In genomic region chr10:119166111-119166500, GRCh38 we compare ENCODE assay signal across 8 cellular contexts. TPM values are rescaled to one million over a fixed set of nuclear protein-coding genes. Genes with fewer than 3 reads are reported as not detected.
DNase-seq lines count a peak whose midpoint lies in the region; ATAC-seq, FAIRE-seq and TF ChIP-seq lines count a peak whose summit lies in the region.

No MANE protein-coding gene starts in this region.

- H3K9me3 Mint-ChIP-seq in activated T-helper 17 cell treated with anti-CD3 and anti-CD28 coated beads, Interleukin-2, amount 50 U/mL, for 72 hours = no peaks in the 10 kb centered on the region

- ATAC-seq in activated T-helper 17 cell treated with anti-CD3 and anti-CD28 coated beads, Interleukin-2, amount 50 U/mL, for 72 hours (replicated peaks) = no peak
- no peak for ATAC-seq in thoracic aorta (ENCODE audit: insufficient number of reproducible peaks, low FRiP score, low read depth)

- H3K27me3 ChIP-seq in H7 (ENCODE audit: control insufficient read depth, insufficient read depth, low read length) (no peaks in the 10 kb centered on the region), thoracic aorta (replicated peaks; ENCODE audit: insufficient read depth) (no peaks in the 10 kb centered on the region)

- H3K4me3 ChIP-seq in H7 (ENCODE audit: insufficient read depth, low read depth, low read length) (peak overlapping the region; percentile 78), kidney (ENCODE audit: low read length in 2 of 2) (peak overlapping the region; percentile 82 to 87), thoracic aorta (peak overlapping the region; percentile 80)

- no peak for FAIRE-seq in kidney (lab: Jason Lieb, UNC)

- H3K9ac ChIP-seq in kidney (ENCODE audit: low read length in 2 of 2) = peak overlapping the region; percentile 88 to 98

- intact Hi-C loops in kidney (cut with DNase I) = no loop called here

- DNase-seq in H7 (no peak), kidney (no peak), thoracic aorta (ENCODE audit: low spot score) (no peak), NCI-H345 (lab: John Stamatoyannopoulos, UW) (no peak), hippocampal formation (lab: John Stamatoyannopoulos, UW) (no peak), retina (no peak)

- peaks cover 20% of the 10 kb centered on the region for H3K36me3 ChIP-seq in H7 (replicated peaks; ENCODE audit: control insufficient read depth, insufficient read depth, low read length)
- H3K36me3 ChIP-seq in kidney (ENCODE audit: control insufficient read depth in 1 of 2, insufficient read depth in 2 of 2, low read length in 2 of 2) = peaks cover 7 to 14% of the 10 kb centered on the region in 2 donors
- H3K36me3 ChIP-seq in thoracic aorta = peaks cover 21% of the 10 kb centered on the region

- peak overlapping the region; percentile 86 for H3K4me3 Mint-ChIP-seq in activated T-helper 17 cell treated with anti-CD3 and anti-CD28 coated beads, Interleukin-2, amount 50 U/mL, for 72 hours

- peak overlapping the region; percentile 91 for H3K27ac Mint-ChIP-seq in activated T-helper 17 cell treated with anti-CD3 and anti-CD28 coated beads, Interleukin-2, amount 50 U/mL, for 72 hours

- H3K27ac ChIP-seq in 22Rv1 (peak overlapping the region; percentile 86), kidney (ENCODE audit: low read depth in 2 of 2, low read length in 2 of 2) (peak overlapping the region; percentile 88 to 94), thoracic aorta (peak overlapping the region; percentile 82 to 90)

- TF ChIP-seq CTCF in 22Rv1 (IDR thresholded peaks at IDR 0.05) (no peak), kidney (IDR thresholded peaks at IDR 0.05; ENCODE audit: borderline replicate concordance, extremely low read depth, insufficient read depth) (no peak), thoracic aorta (IDR thresholded peaks at IDR 0.05) (no peak)

- H3K9me3 ChIP-seq in kidney (ENCODE audit: control insufficient read depth in 1 of 2, low read length in 2 of 2) (no peaks in the 10 kb centered on the region), thoracic aorta (no peaks in the 10 kb centered on the region)

- H3K36me3 Mint-ChIP-seq in activated T-helper 17 cell treated with anti-CD3 and anti-CD28 coated beads, Interleukin-2, amount 50 U/mL, for 72 hours (ENCODE audit: low read depth) = peaks cover 78% of the 10 kb centered on the region

- H3K4me1 Mint-ChIP-seq in activated T-helper 17 cell treated with anti-CD3 and anti-CD28 coated beads, Interleukin-2, amount 50 U/mL, for 72 hours = peaks cover 30% of the 10 kb centered on the region

- peaks cover 6 to 15% of the 10 kb centered on the region in 2 donors for H3K4me1 ChIP-seq in kidney (ENCODE audit: control insufficient read depth in 1 of 2, insufficient read depth in 1 of 2, low read depth in 1 of 2, low read length in 2 of 2)
- H3K4me1 ChIP-seq in thoracic aorta (ENCODE audit: control insufficient read depth in 1 of 2, low read depth in 2 of 2) = peaks cover 7 to 20% of the 10 kb centered on the region in 2 donors

- no peaks in the 10 kb centered on the region for H3K27me3 Mint-ChIP-seq in activated T-helper 17 cell treated with anti-CD3 and anti-CD28 coated beads, Interleukin-2, amount 50 U/mL, for 72 hours

RNA-seq across cellular contexts. Expression of gene SFXN4, which starts 0.6 kb away (rescaled TPM):
- total RNA-seq in H7 (2014; rRNA removed; shearing (Covaris generic)) = 15.3 and 24.6 TPM in 2 replicates
- total RNA-seq in activated T-helper 17 cell treated with anti-CD3 and anti-CD28 coated beads, Interleukin-2, amount 50 U/mL, for 72 hours = 10 to 100 TPM; 20.4 to 38.7 TPM
- total RNA-seq in kidney (21.9 TPM), thoracic aorta (10 to 100 TPM in 1 of 2 donors, 1 to 10 TPM in 1; 9.5 to 16.1 TPM)
- 59.7 TPM for polyA plus RNA-seq in kidney (ENCODE audit: insufficient read depth, low read depth, low replicate concordance)

RNA-seq across cellular contexts. Expression of gene PRDX3, which starts 12.5 kb away (rescaled TPM):
- 411 and 445 TPM in 2 replicates for total RNA-seq in H7 (2014; rRNA removed; shearing (Covaris generic))
- 100 to 1,000 TPM; 141 to 239 TPM for total RNA-seq in activated T-helper 17 cell treated with anti-CD3 and anti-CD28 coated beads, Interleukin-2, amount 50 U/mL, for 72 hours
- 118 TPM for total RNA-seq in kidney
- polyA plus RNA-seq in kidney (ENCODE audit: insufficient read depth, low read depth, low replicate concordance) = 294 TPM
- 10 to 100 TPM; 64.4 to 77.6 TPM for total RNA-seq in thoracic aorta

RNA-seq across cellular contexts. Expression of gene GRK5, which starts 41.3 kb away (rescaled TPM):
- 1.2 and 1.7 TPM in 2 replicates for total RNA-seq in H7 (2014; rRNA removed; shearing (Covaris generic))
- 10 to 100 TPM; 18.9 to 28.2 TPM for total RNA-seq in activated T-helper 17 cell treated with anti-CD3 and anti-CD28 coated beads, Interleukin-2, amount 50 U/mL, for 72 hours
- 18.7 TPM for total RNA-seq in kidney
- 7.3 TPM for polyA plus RNA-seq in kidney (ENCODE audit: insufficient read depth, low read depth, low replicate concordance)
- 10 to 100 TPM; 85.3 to 90.2 TPM for total RNA-seq in thoracic aorta
